Comparison of ENCODE assay signal across 3 cellular contexts in the genomic region with DNA sequence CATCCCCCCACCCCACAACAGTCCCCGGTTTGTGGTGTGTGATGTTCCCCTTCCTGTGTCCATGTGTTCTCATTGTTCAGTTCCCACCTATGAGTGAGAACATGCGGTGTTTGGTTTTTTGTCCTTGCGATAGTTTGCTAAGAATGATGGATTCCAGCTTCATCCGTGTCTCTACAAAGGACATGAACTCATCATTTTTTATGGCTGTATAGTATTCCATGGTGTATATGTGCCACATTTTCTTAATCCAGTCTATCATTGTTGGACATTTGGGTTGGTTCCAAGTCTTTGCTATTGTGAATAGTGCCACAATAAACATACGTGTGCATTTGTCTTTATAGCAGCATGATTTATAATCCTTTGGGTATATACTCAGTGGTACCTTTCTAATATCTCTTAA. TPM values are rescaled to one million over a fixed set of nuclear protein-coding genes. Genes with fewer than 3 reads are reported as not detected.
DNase-seq lines count a peak whose midpoint lies in the region; TF ChIP-seq lines count a peak whose summit lies in the region.
"Not testable (repeated sequence)": the region's sequence is repeated elsewhere in the genome, so short reads cannot be mapped to it uniquely, and the experiment has no call there.

No MANE protein-coding gene starts in this region.

- H3K36me3 ChIP-seq in HEK293 (ENCODE audit: control insufficient read depth in 2 of 2, insufficient read depth in 1 of 2, low read length in 2 of 2) = peaks cover 8 to 75% of the 10 kb centered on the region in 2 experiments; a peak in 2 of 3 replicates

- not testable (repeated sequence) for DNase-seq in endothelial cell (ENCODE audit: low spot score)

- H3K27ac Mint-ChIP-seq in endothelial cell (ENCODE audit: unreplicated experiment) = not testable (repeated sequence)
- peak overlapping the region; percentile 51 for H3K27ac Mint-ChIP-seq in stimulated activated naive CD8-positive, alpha-beta T cell treated with anti-CD3 and anti-CD28 coated beads, Interleukin-15, Interleukin-2, amounts not matched to agents 100 ng/mL and 50 ng/mL, for 24 hours

- H3K36me3 Mint-ChIP-seq in endothelial cell (ENCODE audit: low read depth, unreplicated experiment) = peaks cover 25% of the 10 kb centered on the region
- peaks cover 83% of the 10 kb centered on the region for H3K36me3 Mint-ChIP-seq in stimulated activated naive CD8-positive, alpha-beta T cell treated with anti-CD3 and anti-CD28 coated beads, Interleukin-15, Interleukin-2, amounts not matched to agents 100 ng/mL and 50 ng/mL, for 24 hours (ENCODE audit: low read depth)

- POLR2A ChIA-PET in HEK293 (lab: Yijun Ruan, JAX) = not testable (repeated sequence)

- CTCF ChIA-PET in HEK293 (lab: Yijun Ruan, JAX) = interaction anchor here (0.9 kb wide), 1 partner anchor 27 kb away, joined by 3 read pairs; no protein-coding TSS in a partner anchor

- not testable (repeated sequence) for H3K9me3 ChIP-seq in HEK293 (ENCODE audit: control insufficient read depth, insufficient read depth, low read depth, low read length)

- H3K4me1 Mint-ChIP-seq in endothelial cell (ENCODE audit: unreplicated experiment) = peaks cover 20% of the 10 kb centered on the region
- peaks cover 34% of the 10 kb centered on the region for H3K4me1 Mint-ChIP-seq in stimulated activated naive CD8-positive, alpha-beta T cell treated with anti-CD3 and anti-CD28 coated beads, Interleukin-15, Interleukin-2, amounts not matched to agents 100 ng/mL and 50 ng/mL, for 24 hours (ENCODE audit: low read depth)

- H3K4me3 ChIP-seq in HEK293 (ENCODE audit: low read depth, low read length) = not testable (repeated sequence)

- H3K4me1 ChIP-seq in HEK293 (ENCODE audit: control insufficient read depth, insufficient read depth, low read length) = not testable (repeated sequence)

- H3K27me3 Mint-ChIP-seq in endothelial cell (ENCODE audit: unreplicated experiment); stimulated activated naive CD8-positive, alpha-beta T cell treated with anti-CD3 and anti-CD28 coated beads, Interleukin-15, Interleukin-2, amounts not matched to agents 100 ng/mL and 50 ng/mL, for 24 hours: not testable (repeated sequence)

- H3K9me3 Mint-ChIP-seq in endothelial cell (ENCODE audit: unreplicated experiment); stimulated activated naive CD8-positive, alpha-beta T cell treated with anti-CD3 and anti-CD28 coated beads, Interleukin-15, Interleukin-2, amounts not matched to agents 100 ng/mL and 50 ng/mL, for 24 hours: not testable (repeated sequence)

- TF ChIP-seq CTCF in HEK293 (tag by site-specific recombination; IDR thresholded peaks at IDR 0.05); endothelial cell (IDR thresholded peaks at IDR 0.05; ENCODE audit: unreplicated experiment): not testable (repeated sequence)

- not testable (repeated sequence) for H3K27ac ChIP-seq in HEK293 (ENCODE audit: extremely low read depth, low read depth, low read length)

- peak overlapping the region; percentile 75 for H3K4me3 Mint-ChIP-seq in endothelial cell (ENCODE audit: unreplicated experiment)
- not testable (repeated sequence) for H3K4me3 Mint-ChIP-seq in stimulated activated naive CD8-positive, alpha-beta T cell treated with anti-CD3 and anti-CD28 coated beads, Interleukin-15, Interleukin-2, amounts not matched to agents 100 ng/mL and 50 ng/mL, for 24 hours

TF ChIP-seq in HEK293, 187 proteins besides CTCF, POLR2A, EP300 and RAD21:
- peak; percentile 96 for TF ChIP-seq ZNF146 (tag by site-specific recombination; IDR thresholded peaks at IDR 0.05)
TF ChIP-seq in HEK293: peak in this region for 1; not testable (repeated sequence) for 186.

RNA-seq across cellular contexts. Expression of a gene that starts 6.6 kb away (rescaled TPM):
- total RNA-seq in endothelial cell (ENCODE audit: unreplicated experiment) = 41.8 TPM
